ENCODE assay signal across 1 cellular context in genomic region chr7:101779267-101779666, GRCh38.
TF ChIP-seq lines count a peak whose summit lies in the region.

No MANE protein-coding gene starts in this region.

TF ChIP-seq in H1, 55 proteins besides CTCF, POLR2A, EP300 and RAD21 (continued from another document):
- TF ChIP-seq, protein P1, sequence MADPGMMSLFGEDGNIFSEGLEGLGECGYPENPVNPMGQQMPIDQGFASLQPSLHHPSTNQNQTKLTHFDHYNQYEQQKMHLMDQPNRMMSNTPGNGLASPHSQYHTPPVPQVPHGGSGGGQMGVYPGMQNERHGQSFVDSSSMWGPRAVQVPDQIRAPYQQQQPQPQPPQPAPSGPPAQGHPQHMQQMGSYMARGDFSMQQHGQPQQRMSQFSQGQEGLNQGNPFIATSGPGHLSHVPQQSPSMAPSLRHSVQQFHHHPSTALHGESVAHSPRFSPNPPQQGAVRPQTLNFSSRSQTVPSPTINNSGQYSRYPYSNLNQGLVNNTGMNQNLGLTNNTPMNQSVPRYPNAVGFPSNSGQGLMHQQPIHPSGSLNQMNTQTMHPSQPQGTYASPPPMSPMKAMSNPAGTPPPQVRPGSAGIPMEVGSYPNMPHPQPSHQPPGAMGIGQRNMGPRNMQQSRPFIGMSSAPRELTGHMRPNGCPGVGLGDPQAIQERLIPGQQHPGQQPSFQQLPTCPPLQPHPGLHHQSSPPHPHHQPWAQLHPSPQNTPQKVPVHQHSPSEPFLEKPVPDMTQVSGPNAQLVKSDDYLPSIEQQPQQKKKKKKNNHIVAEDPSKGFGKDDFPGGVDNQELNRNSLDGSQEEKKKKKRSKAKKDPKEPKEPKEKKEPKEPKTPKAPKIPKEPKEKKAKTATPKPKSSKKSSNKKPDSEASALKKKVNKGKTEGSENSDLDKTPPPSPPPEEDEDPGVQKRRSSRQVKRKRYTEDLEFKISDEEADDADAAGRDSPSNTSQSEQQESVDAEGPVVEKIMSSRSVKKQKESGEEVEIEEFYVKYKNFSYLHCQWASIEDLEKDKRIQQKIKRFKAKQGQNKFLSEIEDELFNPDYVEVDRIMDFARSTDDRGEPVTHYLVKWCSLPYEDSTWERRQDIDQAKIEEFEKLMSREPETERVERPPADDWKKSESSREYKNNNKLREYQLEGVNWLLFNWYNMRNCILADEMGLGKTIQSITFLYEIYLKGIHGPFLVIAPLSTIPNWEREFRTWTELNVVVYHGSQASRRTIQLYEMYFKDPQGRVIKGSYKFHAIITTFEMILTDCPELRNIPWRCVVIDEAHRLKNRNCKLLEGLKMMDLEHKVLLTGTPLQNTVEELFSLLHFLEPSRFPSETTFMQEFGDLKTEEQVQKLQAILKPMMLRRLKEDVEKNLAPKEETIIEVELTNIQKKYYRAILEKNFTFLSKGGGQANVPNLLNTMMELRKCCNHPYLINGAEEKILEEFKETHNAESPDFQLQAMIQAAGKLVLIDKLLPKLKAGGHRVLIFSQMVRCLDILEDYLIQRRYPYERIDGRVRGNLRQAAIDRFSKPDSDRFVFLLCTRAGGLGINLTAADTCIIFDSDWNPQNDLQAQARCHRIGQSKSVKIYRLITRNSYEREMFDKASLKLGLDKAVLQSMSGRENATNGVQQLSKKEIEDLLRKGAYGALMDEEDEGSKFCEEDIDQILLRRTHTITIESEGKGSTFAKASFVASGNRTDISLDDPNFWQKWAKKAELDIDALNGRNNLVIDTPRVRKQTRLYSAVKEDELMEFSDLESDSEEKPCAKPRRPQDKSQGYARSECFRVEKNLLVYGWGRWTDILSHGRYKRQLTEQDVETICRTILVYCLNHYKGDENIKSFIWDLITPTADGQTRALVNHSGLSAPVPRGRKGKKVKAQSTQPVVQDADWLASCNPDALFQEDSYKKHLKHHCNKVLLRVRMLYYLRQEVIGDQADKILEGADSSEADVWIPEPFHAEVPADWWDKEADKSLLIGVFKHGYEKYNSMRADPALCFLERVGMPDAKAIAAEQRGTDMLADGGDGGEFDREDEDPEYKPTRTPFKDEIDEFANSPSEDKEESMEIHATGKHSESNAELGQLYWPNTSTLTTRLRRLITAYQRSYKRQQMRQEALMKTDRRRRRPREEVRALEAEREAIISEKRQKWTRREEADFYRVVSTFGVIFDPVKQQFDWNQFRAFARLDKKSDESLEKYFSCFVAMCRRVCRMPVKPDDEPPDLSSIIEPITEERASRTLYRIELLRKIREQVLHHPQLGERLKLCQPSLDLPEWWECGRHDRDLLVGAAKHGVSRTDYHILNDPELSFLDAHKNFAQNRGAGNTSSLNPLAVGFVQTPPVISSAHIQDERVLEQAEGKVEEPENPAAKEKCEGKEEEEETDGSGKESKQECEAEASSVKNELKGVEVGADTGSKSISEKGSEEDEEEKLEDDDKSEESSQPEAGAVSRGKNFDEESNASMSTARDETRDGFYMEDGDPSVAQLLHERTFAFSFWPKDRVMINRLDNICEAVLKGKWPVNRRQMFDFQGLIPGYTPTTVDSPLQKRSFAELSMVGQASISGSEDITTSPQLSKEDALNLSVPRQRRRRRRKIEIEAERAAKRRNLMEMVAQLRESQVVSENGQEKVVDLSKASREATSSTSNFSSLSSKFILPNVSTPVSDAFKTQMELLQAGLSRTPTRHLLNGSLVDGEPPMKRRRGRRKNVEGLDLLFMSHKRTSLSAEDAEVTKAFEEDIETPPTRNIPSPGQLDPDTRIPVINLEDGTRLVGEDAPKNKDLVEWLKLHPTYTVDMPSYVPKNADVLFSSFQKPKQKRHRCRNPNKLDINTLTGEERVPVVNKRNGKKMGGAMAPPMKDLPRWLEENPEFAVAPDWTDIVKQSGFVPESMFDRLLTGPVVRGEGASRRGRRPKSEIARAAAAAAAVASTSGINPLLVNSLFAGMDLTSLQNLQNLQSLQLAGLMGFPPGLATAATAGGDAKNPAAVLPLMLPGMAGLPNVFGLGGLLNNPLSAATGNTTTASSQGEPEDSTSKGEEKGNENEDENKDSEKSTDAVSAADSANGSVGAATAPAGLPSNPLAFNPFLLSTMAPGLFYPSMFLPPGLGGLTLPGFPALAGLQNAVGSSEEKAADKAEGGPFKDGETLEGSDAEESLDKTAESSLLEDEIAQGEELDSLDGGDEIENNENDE (IDR thresholded peaks at IDR 0.05; ENCODE audit: insufficient replicate concordance, low read length), result no peak
- no peak for TF ChIP-seq SAP30 (IDR thresholded peaks at IDR 0.05; ENCODE audit: insufficient read depth, insufficient replicate concordance, low read length)
- no peak for TF ChIP-seq TEAD4 (IDR thresholded peaks at IDR 0.05; ENCODE audit: low read depth, low read length)
- TF ChIP-seq ZNF274 (IDR thresholded peaks at IDR 0.05; ENCODE audit: borderline replicate concordance, extremely low read depth, low read length), result no peak
- no peak for TF ChIP-seq CHD2 (IDR thresholded peaks at IDR 0.05; ENCODE audit: low read length)
- TF ChIP-seq GTF2F1 (IDR thresholded peaks at IDR 0.05; ENCODE audit: borderline replicate concordance, low read depth, low read length), result no peak
- TF ChIP-seq JUND (IDR thresholded peaks at IDR 0.05; ENCODE audit: low read length), result no peak
TF ChIP-seq in H1: peak in this region for 0.
